Comparison of ENCODE assay signal across 1 cellular context in the genomic region with DNA sequence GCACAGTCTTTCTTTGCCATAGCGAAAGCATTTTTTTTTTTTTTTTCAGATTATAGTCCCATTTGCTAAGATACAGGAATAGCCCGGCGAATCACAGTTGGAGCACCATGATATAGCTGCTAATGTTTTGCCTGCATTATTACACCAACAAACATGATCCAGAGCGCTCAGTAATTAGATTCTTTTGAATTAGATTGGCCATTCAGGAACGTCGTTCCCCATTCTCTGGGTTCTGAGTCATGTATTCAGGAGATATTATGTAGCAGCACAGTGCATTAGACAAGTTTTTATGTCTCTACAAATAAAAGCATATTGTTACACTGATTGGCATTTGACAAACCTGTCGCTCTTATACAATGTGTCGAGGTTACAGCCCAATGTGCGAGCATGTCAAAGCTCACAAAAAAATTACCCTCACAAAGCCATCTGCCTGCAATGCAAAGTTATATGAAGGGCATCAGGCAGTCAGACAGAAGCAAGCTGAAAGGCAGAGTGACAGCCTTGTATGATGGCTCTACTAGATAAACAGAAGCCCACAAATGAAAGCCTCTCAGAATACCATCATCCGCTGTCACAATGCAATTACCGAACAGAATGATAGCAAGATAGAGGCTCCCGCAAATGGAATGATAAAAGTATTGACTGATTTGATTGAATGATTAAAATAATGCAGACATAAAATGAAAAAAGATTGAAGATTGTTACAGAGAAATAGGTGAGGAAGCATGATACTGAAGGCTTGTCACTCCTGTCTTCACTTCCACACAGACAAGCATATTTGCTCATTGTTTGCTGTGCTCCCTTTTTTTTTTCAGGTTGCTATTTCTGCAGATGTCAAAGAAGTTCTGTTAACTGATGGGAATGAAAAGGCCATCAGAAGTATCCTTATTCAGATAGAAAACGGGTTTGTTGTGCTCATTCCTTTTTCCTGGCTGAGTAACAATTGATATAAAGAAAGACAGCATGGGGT.
TF ChIP-seq lines count a peak whose summit lies in the region.

No MANE protein-coding gene starts in this region.

TF ChIP-seq in SK-N-SH, 30 proteins besides CTCF, POLR2A, EP300 and RAD21 (continued from another document):
- TF ChIP-seq, protein P1, sequence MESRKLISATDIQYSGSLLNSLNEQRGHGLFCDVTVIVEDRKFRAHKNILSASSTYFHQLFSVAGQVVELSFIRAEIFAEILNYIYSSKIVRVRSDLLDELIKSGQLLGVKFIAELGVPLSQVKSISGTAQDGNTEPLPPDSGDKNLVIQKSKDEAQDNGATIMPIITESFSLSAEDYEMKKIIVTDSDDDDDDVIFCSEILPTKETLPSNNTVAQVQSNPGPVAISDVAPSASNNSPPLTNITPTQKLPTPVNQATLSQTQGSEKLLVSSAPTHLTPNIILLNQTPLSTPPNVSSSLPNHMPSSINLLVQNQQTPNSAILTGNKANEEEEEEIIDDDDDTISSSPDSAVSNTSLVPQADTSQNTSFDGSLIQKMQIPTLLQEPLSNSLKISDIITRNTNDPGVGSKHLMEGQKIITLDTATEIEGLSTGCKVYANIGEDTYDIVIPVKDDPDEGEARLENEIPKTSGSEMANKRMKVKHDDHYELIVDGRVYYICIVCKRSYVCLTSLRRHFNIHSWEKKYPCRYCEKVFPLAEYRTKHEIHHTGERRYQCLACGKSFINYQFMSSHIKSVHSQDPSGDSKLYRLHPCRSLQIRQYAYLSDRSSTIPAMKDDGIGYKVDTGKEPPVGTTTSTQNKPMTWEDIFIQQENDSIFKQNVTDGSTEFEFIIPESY (IDR thresholded peaks at IDR 0.05; ENCODE audit: borderline replicate concordance, low read depth) = no peak
- no peak for TF ChIP-seq YY1 (IDR thresholded peaks at IDR 0.05; ENCODE audit: low read depth)
- TF ChIP-seq GABPA (IDR thresholded peaks at IDR 0.05; ENCODE audit: low read depth) = no peak
- no peak for TF ChIP-seq REST (IDR thresholded peaks at IDR 0.05; ENCODE audit: low read depth, low read length)
- TF ChIP-seq TCF12 (IDR thresholded peaks at IDR 0.05) = peak; percentile 66
- no peak for TF ChIP-seq MEF2A (IDR thresholded peaks at IDR 0.05; ENCODE audit: borderline replicate concordance, low read depth)
- peak; percentile 90 for TF ChIP-seq FOXJ3 (CRISPR knock-in tag; IDR thresholded peaks at IDR 0.05)
- TF ChIP-seq RXRA (IDR thresholded peaks at IDR 0.05; ENCODE audit: borderline replicate concordance, low read depth) = no peak
- TF ChIP-seq ELF1 (IDR thresholded peaks at IDR 0.05) = no peak
- TF ChIP-seq EZH2phosphoT487 (IDR thresholded peaks at IDR 0.05; ENCODE audit: borderline replicate concordance, low read depth) = no peak
- TF ChIP-seq TEAD4 (IDR thresholded peaks at IDR 0.05; ENCODE audit: borderline replicate concordance, insufficient read depth) = peak; percentile 82; the same call in 1 of the 2 replicates
- TF ChIP-seq RFX5 (IDR thresholded peaks at IDR 0.05; ENCODE audit: low read length) = peak; percentile 48; the same call in 1 of the 2 replicates
- no peak for TF ChIP-seq IRF3 (IDR thresholded peaks at IDR 0.05; ENCODE audit: low read depth, low read length)
- no peak for TF ChIP-seq NFIC (IDR thresholded peaks at IDR 0.05; ENCODE audit: borderline replicate concordance)
- TF ChIP-seq FOSL2 (IDR thresholded peaks at IDR 0.05; ENCODE audit: borderline replicate concordance, low read depth) = peak; percentile 19; the same call in 1 of the 2 replicates
- TF ChIP-seq PBX3 (IDR thresholded peaks at IDR 0.05) = peak; percentile 45; the same call in 1 of the 2 replicates
